In genomic region chr19:48290341-48290922, GRCh38 we compare ENCODE assay signal across 8 cellular contexts. TPM values are rescaled to one million over a fixed set of nuclear protein-coding genes. Genes with fewer than 3 reads are reported as not detected.
DNase-seq lines count a peak whose midpoint lies in the region; ATAC-seq lines count a peak whose summit lies in the region.

No MANE protein-coding gene starts in this region.

- H3K36me3 Mint-ChIP-seq in activated CD4-positive, alpha-beta T cell treated with anti-CD3 and anti-CD28 coated beads, Interleukin-2, amount 10 ng/mL, durations not matched to agents 24 days and 14 days (ENCODE audit: low read depth): no peaks in the 10 kb centered on the region
- H3K36me3 Mint-ChIP-seq in activated T-helper 2 cell treated with anti-CD3 and anti-CD28 coated beads, Interferon-gamma antibody, Interleukin-2, Interleukin-4, amounts not matched to agents 10 μg/mL and 5 μg/mL and 100 μg/mL, durations not matched to agents 14 hours and 24 hours and 36 hours (ENCODE audit: low read depth): no peaks in the 10 kb centered on the region
- H3K36me3 Mint-ChIP-seq in stimulated activated effector memory CD8-positive, alpha-beta T cell treated with anti-CD3 and anti-CD28 coated beads, Interleukin-12 subunit alpha, Interleukin-12 subunit beta, amount 100 ng/mL, for 72 hours: no peaks in the 10 kb centered on the region

- H3K4me1 Mint-ChIP-seq in activated CD4-positive, alpha-beta T cell treated with anti-CD3 and anti-CD28 coated beads, Interleukin-2, amount 10 ng/mL, durations not matched to agents 24 days and 14 days: peaks cover 7% of the 10 kb centered on the region
- peaks cover 3% of the 10 kb centered on the region for H3K4me1 Mint-ChIP-seq in activated T-helper 2 cell treated with anti-CD3 and anti-CD28 coated beads, Interferon-gamma antibody, Interleukin-2, Interleukin-4, amounts not matched to agents 10 μg/mL and 5 μg/mL and 100 μg/mL, durations not matched to agents 14 hours and 24 hours and 36 hours (ENCODE audit: low read depth)
- H3K4me1 Mint-ChIP-seq in stimulated activated effector memory CD8-positive, alpha-beta T cell treated with anti-CD3 and anti-CD28 coated beads, Interleukin-12 subunit alpha, Interleukin-12 subunit beta, amount 100 ng/mL, for 72 hours: no peaks in the 10 kb centered on the region

- peaks cover 7% of the 10 kb centered on the region for H3K9me3 Mint-ChIP-seq in activated CD4-positive, alpha-beta T cell treated with anti-CD3 and anti-CD28 coated beads, Interleukin-2, amount 10 ng/mL, durations not matched to agents 24 days and 14 days
- H3K9me3 Mint-ChIP-seq in activated T-helper 2 cell treated with anti-CD3 and anti-CD28 coated beads, Interferon-gamma antibody, Interleukin-2, Interleukin-4, amounts not matched to agents 10 μg/mL and 5 μg/mL and 100 μg/mL, durations not matched to agents 14 hours and 24 hours and 36 hours: no peaks in the 10 kb centered on the region
- H3K9me3 Mint-ChIP-seq in stimulated activated effector memory CD8-positive, alpha-beta T cell treated with anti-CD3 and anti-CD28 coated beads, Interleukin-12 subunit alpha, Interleukin-12 subunit beta, amount 100 ng/mL, for 72 hours: no peaks in the 10 kb centered on the region

- peaks cover 8% of the 10 kb centered on the region for H3K27me3 Mint-ChIP-seq in activated CD4-positive, alpha-beta T cell treated with anti-CD3 and anti-CD28 coated beads, Interleukin-2, amount 10 ng/mL, durations not matched to agents 24 days and 14 days
- H3K27me3 Mint-ChIP-seq in activated T-helper 2 cell treated with anti-CD3 and anti-CD28 coated beads, Interferon-gamma antibody, Interleukin-2, Interleukin-4, amounts not matched to agents 10 μg/mL and 5 μg/mL and 100 μg/mL, durations not matched to agents 14 hours and 24 hours and 36 hours (ENCODE audit: low read depth): no peaks in the 10 kb centered on the region

- no peak for DNase-seq in activated CD4-positive, alpha-beta T cell treated with anti-CD3 and anti-CD28 coated beads, Interleukin-2, amount 10 ng/mL, durations not matched to agents 24 days and 14 days
- DNase-seq in activated CD4-positive, alpha-beta T cell treated with anti-CD3 and anti-CD28 coated beads for 4 hours: no peak
- DNase-seq in activated T-helper 2 cell treated with anti-CD3 and anti-CD28 coated beads, Interferon-gamma antibody, Interleukin-2, Interleukin-4, amounts not matched to agents 10 μg/mL and 5 μg/mL and 100 μg/mL, durations not matched to agents 14 hours and 24 hours and 36 hours (ENCODE audit: low spot score): no peak
- DNase-seq in iPS DF 19.7 (ENCODE audit: low read depth, low spot score): peak; percentile 71
- no peak for DNase-seq in stimulated activated effector memory CD8-positive, alpha-beta T cell treated with anti-CD3 and anti-CD28 coated beads, Interleukin-12 subunit alpha, Interleukin-12 subunit beta, amount 100 ng/mL, for 72 hours (ENCODE audit: low spot score in 2 of 2)
- no peak for DNase-seq in LoVo (ENCODE audit: low spot score)

- H3K4me3 Mint-ChIP-seq in activated CD4-positive, alpha-beta T cell treated with anti-CD3 and anti-CD28 coated beads, Interleukin-2, amount 10 ng/mL, durations not matched to agents 24 days and 14 days: peak overlapping the region; percentile 86
- peak overlapping the region; percentile 76 for H3K4me3 Mint-ChIP-seq in activated T-helper 2 cell treated with anti-CD3 and anti-CD28 coated beads, Interferon-gamma antibody, Interleukin-2, Interleukin-4, amounts not matched to agents 10 μg/mL and 5 μg/mL and 100 μg/mL, durations not matched to agents 14 hours and 24 hours and 36 hours (ENCODE audit: low read depth)
- peak overlapping the region; percentile 68 for H3K4me3 Mint-ChIP-seq in stimulated activated effector memory CD8-positive, alpha-beta T cell treated with anti-CD3 and anti-CD28 coated beads, Interleukin-12 subunit alpha, Interleukin-12 subunit beta, amount 100 ng/mL, for 72 hours

- H3K27ac Mint-ChIP-seq in activated CD4-positive, alpha-beta T cell treated with anti-CD3 and anti-CD28 coated beads, Interleukin-2, amount 10 ng/mL, durations not matched to agents 24 days and 14 days: no peak overlapping the region
- no peak overlapping the region for H3K27ac Mint-ChIP-seq in activated T-helper 2 cell treated with anti-CD3 and anti-CD28 coated beads, Interferon-gamma antibody, Interleukin-2, Interleukin-4, amounts not matched to agents 10 μg/mL and 5 μg/mL and 100 μg/mL, durations not matched to agents 14 hours and 24 hours and 36 hours
- no peak overlapping the region for H3K27ac Mint-ChIP-seq in stimulated activated effector memory CD8-positive, alpha-beta T cell treated with anti-CD3 and anti-CD28 coated beads, Interleukin-12 subunit alpha, Interleukin-12 subunit beta, amount 100 ng/mL, for 72 hours

- no peak for ATAC-seq in stimulated activated effector memory CD8-positive, alpha-beta T cell treated with anti-CD3 and anti-CD28 coated beads, Interleukin-12 subunit alpha, Interleukin-12 subunit beta, amount 100 ng/mL, for 72 hours
- no peak for ATAC-seq in GM21717 (IDR thresholded peaks at IDR 0.05; ENCODE audit: unreplicated experiment)
- no peak for ATAC-seq in GM19328 (IDR thresholded peaks at IDR 0.05; ENCODE audit: unreplicated experiment)

- intact Hi-C loops in activated CD4-positive, alpha-beta T cell treated with anti-CD3 and anti-CD28 coated beads, Interleukin-2, amount 10 ng/mL, durations not matched to agents 24 days and 14 days (cut with micrococcal nuclease): no loop called here
- intact Hi-C loops in activated T-helper 2 cell treated with anti-CD3 and anti-CD28 coated beads, Interferon-gamma antibody, Interleukin-2, Interleukin-4, amounts not matched to agents 10 μg/mL and 5 μg/mL and 100 μg/mL, durations not matched to agents 14 hours and 24 hours and 36 hours (cut with micrococcal nuclease): no loop called here

RNA-seq across cellular contexts. Expression of gene ZNF114, which starts 20.6 kb away (rescaled TPM):
- 0.21 and 0.30 TPM in 2 replicates for total RNA-seq in activated CD4-positive, alpha-beta T cell treated with anti-CD3 and anti-CD28 coated beads, Interleukin-2, amount 10 ng/mL, durations not matched to agents 24 days and 14 days
- total RNA-seq in activated T-helper 2 cell treated with anti-CD3 and anti-CD28 coated beads, Interferon-gamma antibody, Interleukin-2, Interleukin-4, amounts not matched to agents 10 μg/mL and 5 μg/mL and 100 μg/mL, durations not matched to agents 14 hours and 24 hours and 36 hours: 0.37 and 0.94 TPM in 2 replicates

RNA-seq across cellular contexts. Expression of gene CARD8, which starts 34.7 kb away (rescaled TPM):
- 125 and 127 TPM in 2 replicates for total RNA-seq in activated CD4-positive, alpha-beta T cell treated with anti-CD3 and anti-CD28 coated beads, Interleukin-2, amount 10 ng/mL, durations not matched to agents 24 days and 14 days
- 108 and 110 TPM in 2 replicates for total RNA-seq in activated T-helper 2 cell treated with anti-CD3 and anti-CD28 coated beads, Interferon-gamma antibody, Interleukin-2, Interleukin-4, amounts not matched to agents 10 μg/mL and 5 μg/mL and 100 μg/mL, durations not matched to agents 14 hours and 24 hours and 36 hours

RNA-seq across cellular contexts. Expression of gene EMP3, which starts 34.9 kb away (rescaled TPM):
- total RNA-seq in activated CD4-positive, alpha-beta T cell treated with anti-CD3 and anti-CD28 coated beads, Interleukin-2, amount 10 ng/mL, durations not matched to agents 24 days and 14 days: 278 and 281 TPM in 2 replicates
- 318 and 329 TPM in 2 replicates for total RNA-seq in activated T-helper 2 cell treated with anti-CD3 and anti-CD28 coated beads, Interferon-gamma antibody, Interleukin-2, Interleukin-4, amounts not matched to agents 10 μg/mL and 5 μg/mL and 100 μg/mL, durations not matched to agents 14 hours and 24 hours and 36 hours
